Comparison of ENCODE assay signal across 23 cellular contexts in the genomic region with DNA sequence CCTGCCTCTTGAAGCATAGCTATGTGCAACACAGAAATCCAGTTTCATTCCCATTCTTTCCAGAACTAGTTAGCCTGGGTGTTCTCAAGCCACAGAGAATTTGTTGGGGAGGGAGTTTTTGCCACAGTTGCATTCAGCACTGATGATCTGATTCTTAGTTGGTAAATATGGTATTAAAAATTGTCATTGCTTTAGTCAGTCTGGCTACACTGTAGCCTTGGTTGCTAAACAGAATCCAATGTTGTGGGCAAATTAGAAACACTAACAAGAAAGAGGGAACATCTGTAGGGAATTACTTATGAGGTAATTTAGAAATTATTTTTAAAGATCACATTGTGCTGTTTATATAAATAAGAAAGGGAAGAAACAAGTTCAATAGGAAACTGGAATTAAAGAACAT. TPM values are rescaled to one million over a fixed set of nuclear protein-coding genes. Genes with fewer than 3 reads are reported as not detected.
"Had no signal": no experiment of that assay in that cellular context is flagged by ENCODE, and none has a peak within 500 bp of the region (broad histone marks: within the 10 kb centered on the region; RNA-seq: fewer than 3 reads in every experiment).

No MANE protein-coding gene starts in this region.

- H3K4me3 ChIP-seq: body of pancreas, heart left ventricle, right lobe of liver, smooth muscle cell, stomach had no signal

- H3K4me1 ChIP-seq: body of pancreas, heart left ventricle, right lobe of liver, stomach had no signal

- H3K36me3 ChIP-seq: right lobe of liver had no signal

- H3K27ac ChIP-seq: body of pancreas, heart left ventricle, right lobe of liver, stomach, VCaP had no signal

- H3K27me3 ChIP-seq: body of pancreas, heart left ventricle, right lobe of liver, stomach had no signal

- ATAC-seq: activated CD4-positive, CD25-positive, alpha-beta regulatory T cell treated with anti-CD3 and anti-CD28 coated beads, Interleukin-2, amount 50 U/mL, for 24 hours; activated CD8-positive, alpha-beta memory T cell treated with anti-CD3 and anti-CD28 coated beads, Interleukin-2, amount 10 ng/mL, durations not matched to agents 7 days and 5 days; activated CD8-positive, alpha-beta T cell treated with anti-CD3 and anti-CD28 coated beads for 36 hours; activated naive CD8-positive, alpha-beta T cell treated with anti-CD3 and anti-CD28 coated beads, Interleukin-2, amount 50 U/mL, for 24 hours; body of pancreas; heart left ventricle; left cardiac atrium; naive thymus-derived CD4-positive, alpha-beta T cell; right lobe of liver; stimulated activated memory B cell treated with anti-CD40 and anti-IgM and Interleukin-4, amounts not matched to agents 10 μg/mL and 1 μg/mL and 100 μg/mL, for 72 hours had no signal

- DNase-seq: activated CD4-positive, alpha-beta T cell treated with anti-CD3 and anti-CD28 coated beads, Interleukin-2, amount 10 ng/mL, durations not matched to agents 7 days and 5 days; activated CD8-positive, alpha-beta memory T cell treated with anti-CD3 and anti-CD28 coated beads, Interleukin-2, amount 10 ng/mL, durations not matched to agents 7 days and 5 days; activated CD8-positive, alpha-beta T cell treated with anti-CD3 and anti-CD28 coated beads for 36 hours; activated effector memory CD4-positive, alpha-beta T cell treated with anti-CD3 and anti-CD28 coated beads, Interleukin-2, amount 50 U/mL, for 16 hours; activated naive CD4-positive, alpha-beta T cell treated with anti-CD3 and anti-CD28 coated beads, Interleukin-2, amount 50 U/mL, for 16 hours; activated naive CD8-positive, alpha-beta T cell treated with anti-CD3 and anti-CD28 coated beads, Interleukin-2, amount 50 U/mL, for 24 hours; activated T-cell treated with anti-CD3 and anti-CD28 coated beads for 4 hours; anterior cingulate cortex; body of pancreas; dermis blood vessel endothelial cell; effector CD8-positive, alpha-beta T cell; heart left ventricle; left cardiac atrium; naive thymus-derived CD4-positive, alpha-beta T cell; posterior cingulate gyrus; right lobe of liver; stimulated activated CD4-positive, alpha-beta T cell treated with anti-CD3 and anti-CD28 coated beads, Interleukin-15, amount 100 ng/mL, for 24 hours; stomach; trophoblast cell had no signal

- H3K4me2 ChIP-seq: smooth muscle cell had no signal

- H3K9me3 ChIP-seq: body of pancreas, heart left ventricle, right lobe of liver, stomach had no signal

RNA-seq across cellular contexts. Expression of a gene that starts 57.0 kb away (rescaled TPM):
- total RNA-seq: activated CD4-positive, alpha-beta T cell treated with anti-CD3 and anti-CD28 coated beads, Interleukin-2, amount 10 ng/mL, durations not matched to agents 7 days and 5 days; smooth muscle cell had no signal
- polyA plus RNA-seq: naive thymus-derived CD4-positive, alpha-beta T cell; smooth muscle cell had no signal
